Comparison of ENCODE assay signal across 27 cellular contexts in the genomic region with DNA sequence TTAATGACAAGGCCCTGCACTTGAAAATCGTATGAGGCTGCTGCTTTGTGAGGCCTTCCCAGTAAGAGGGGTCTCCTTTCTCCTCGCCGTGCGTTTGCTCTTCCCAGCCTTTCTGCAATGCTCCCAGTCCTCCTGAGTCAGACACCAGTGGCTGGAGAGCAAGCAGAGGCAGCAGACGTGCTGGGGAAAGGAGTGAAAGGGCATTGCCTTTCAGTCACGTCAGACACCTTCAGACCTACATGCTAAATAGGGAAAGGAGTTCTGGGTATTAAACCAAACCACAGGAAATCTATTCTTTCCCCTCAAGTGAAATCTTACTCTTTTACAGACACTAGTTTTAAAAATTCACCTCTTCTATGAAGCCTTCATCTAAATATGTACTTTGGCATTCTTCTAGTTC.
"Had no signal": no experiment of that assay in that cellular context is flagged by ENCODE, and none has a peak within 500 bp of the region (broad histone marks: within the 10 kb centered on the region; RNA-seq: fewer than 3 reads in every experiment).

No MANE protein-coding gene starts in this region.

- H2AFZ ChIP-seq: hepatocyte had no signal

- DNase-seq: activated CD4-positive, alpha-beta T cell treated with anti-CD3 and anti-CD28 coated beads for 48 hours; activated CD4-positive, alpha-beta T cell treated with anti-CD3 and anti-CD28 coated beads, Interleukin-2, amount 50 U/mL, for 48 hours; activated CD8-positive, alpha-beta memory T cell treated with anti-CD3 and anti-CD28 coated beads for 24 hours; activated effector memory CD4-positive, alpha-beta T cell treated with Interleukin-2 at 50 U/mL for 16 hours; activated naive CD4-positive, alpha-beta T cell treated with Interleukin-2 at 50 U/mL for 16 hours; anterior cingulate cortex; body of pancreas; effector CD8-positive, alpha-beta T cell; gastrocnemius medialis; left cardiac atrium; left ventricle myocardium superior; posterior cingulate gyrus; right cardiac atrium; spleen; stimulated activated CD4-positive, alpha-beta T cell treated with anti-CD3 and anti-CD28 coated beads, Interleukin-4, amount 100 ng/mL, for 1 hour; T1000; trophoblast cell; WERI-Rb-1 had no signal

- FAIRE-seq: colon, keratinocyte, urothelium cell line had no signal

- H3K36me3 Mint-ChIP-seq: activated naive CD8-positive, alpha-beta T cell had no signal

- H3K4me3 ChIP-seq: body of pancreas, gastrocnemius medialis, hepatocyte, spleen, thoracic aorta had no signal

- H3K9me3 Mint-ChIP-seq: nephron had no signal

- H3K4me2 ChIP-seq: hepatocyte had no signal

- H3K27ac Mint-ChIP-seq: activated naive CD8-positive, alpha-beta T cell; nephron; stimulated activated naive CD8-positive, alpha-beta T cell treated with anti-CD3 and anti-CD28 coated beads, Interleukin-15, Interleukin-2, amounts not matched to agents 100 ng/mL and 50 ng/mL, for 24 hours had no signal

- H3K27ac ChIP-seq: body of pancreas, gastrocnemius medialis, hepatocyte, spleen, thoracic aorta, WERI-Rb-1 had no signal

- H3K27me3 ChIP-seq: body of pancreas, gastrocnemius medialis had no signal

- ATAC-seq: activated CD4-positive, CD25-positive, alpha-beta regulatory T cell treated with anti-CD3 and anti-CD28 coated beads, Interleukin-2, amount 50 U/mL, for 24 hours; body of pancreas; gastrocnemius medialis; left cardiac atrium; left ventricle myocardium superior; right cardiac atrium had no signal

- H3K36me3 ChIP-seq: gastrocnemius medialis, spleen, thoracic aorta, WERI-Rb-1 had no signal

- H3K27me3 Mint-ChIP-seq: activated naive CD8-positive, alpha-beta T cell; stimulated activated naive CD8-positive, alpha-beta T cell treated with anti-CD3 and anti-CD28 coated beads, Interleukin-15, Interleukin-2, amounts not matched to agents 100 ng/mL and 50 ng/mL, for 24 hours had no signal

- H3K4me1 ChIP-seq: body of pancreas, gastrocnemius medialis, spleen had no signal

- H3K79me2 ChIP-seq: hepatocyte had no signal

- H3K4me3 Mint-ChIP-seq: activated naive CD8-positive, alpha-beta T cell; nephron; stimulated activated naive CD8-positive, alpha-beta T cell treated with anti-CD3 and anti-CD28 coated beads, Interleukin-15, Interleukin-2, amounts not matched to agents 100 ng/mL and 50 ng/mL, for 24 hours had no signal

- H3K9me3 ChIP-seq: body of pancreas, gastrocnemius medialis, spleen, thoracic aorta had no signal

- H3K4me1 Mint-ChIP-seq: nephron had no signal
